In the genomic region with DNA sequence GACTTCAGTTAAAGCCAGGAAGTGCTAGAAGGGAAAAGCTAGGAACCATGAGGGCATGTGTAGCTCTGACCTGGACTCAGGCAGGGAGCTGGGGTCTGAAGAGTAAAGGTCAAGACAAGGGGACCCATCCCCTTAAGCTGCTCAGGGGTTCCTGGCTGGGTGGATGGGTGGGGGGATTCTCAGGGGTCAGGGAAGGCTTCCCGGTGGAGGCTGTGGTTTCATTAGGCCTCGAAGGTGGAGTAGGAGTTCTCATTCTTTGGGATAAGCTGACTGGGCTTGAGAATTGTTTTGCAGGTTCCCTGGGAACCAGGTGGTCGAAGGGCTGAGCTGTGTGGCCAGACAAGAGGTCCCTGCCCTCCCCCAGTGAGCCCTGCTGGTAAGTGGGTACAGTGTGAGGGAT, we compare ENCODE assay signal across 10 cellular contexts. TPM values are rescaled to one million over a fixed set of nuclear protein-coding genes. Genes with fewer than 3 reads are reported as not detected.
DNase-seq lines count a peak whose midpoint lies in the region; ATAC-seq and TF ChIP-seq lines count a peak whose summit lies in the region.
"Had no signal": no experiment of that assay in that cellular context is flagged by ENCODE, and none has a peak within 500 bp of the region (broad histone marks: within the 10 kb centered on the region; RNA-seq: fewer than 3 reads in every experiment).

No MANE protein-coding gene starts in this region.

- H3K4me1 ChIP-seq in CD4-positive, CD25-positive, alpha-beta regulatory T cell (ENCODE audit: control insufficient read depth, insufficient read depth, low read length, poor library complexity, severe bottlenecking): peaks cover 51% of the 10 kb centered on the region

- peak overlapping the region; percentile 33 to 92 (median 69) for H3K27ac Mint-ChIP-seq in CD4-positive, CD25-positive, alpha-beta regulatory T cell
- H3K27ac Mint-ChIP-seq in T-helper 17 cell: peak overlapping the region; percentile 84

- H3K36me3 ChIP-seq in CD4-positive, CD25-positive, alpha-beta regulatory T cell (ENCODE audit: control insufficient read depth, insufficient read depth, low read length): no peaks in the 10 kb centered on the region

- peak overlapping the region; percentile 49 to 86 (median 75) for H3K4me3 Mint-ChIP-seq in CD4-positive, CD25-positive, alpha-beta regulatory T cell
- H3K4me3 Mint-ChIP-seq in T-helper 17 cell: peak overlapping the region; percentile 67

- no peak for ATAC-seq in CD4-positive, CD25-positive, alpha-beta regulatory T cell (ENCODE audit: low read depth in 2 of 2)
- ATAC-seq in T-helper 17 cell: no peak

- H3K9me3 Mint-ChIP-seq in CD4-positive, CD25-positive, alpha-beta regulatory T cell: no peaks in the 10 kb centered on the region

- H3K9me3 ChIP-seq in CD4-positive, CD25-positive, alpha-beta regulatory T cell (ENCODE audit: control insufficient read depth in 2 of 2, low read length in 2 of 2): no peaks in the 10 kb centered on the region
- H3K9me3 ChIP-seq in T-helper 17 cell (ENCODE audit: control insufficient read depth, low read length, poor library complexity, severe bottlenecking): no peaks in the 10 kb centered on the region

- H3K36me3 Mint-ChIP-seq in CD4-positive, CD25-positive, alpha-beta regulatory T cell: peaks cover 4% of the 10 kb centered on the region
- no peaks in the 10 kb centered on the region for H3K36me3 Mint-ChIP-seq in T-helper 17 cell (ENCODE audit: low read depth)

- H3K4me1 Mint-ChIP-seq in CD4-positive, CD25-positive, alpha-beta regulatory T cell: peaks cover 6 to 53% (median 30%) of the 10 kb centered on the region in 4 donors
- peaks cover 31% of the 10 kb centered on the region for H3K4me1 Mint-ChIP-seq in T-helper 17 cell

- peak overlapping the region; percentile 15 for H3K4me3 ChIP-seq in CD4-positive, CD25-positive, alpha-beta regulatory T cell (ENCODE audit: low read depth, low read length)
- H3K4me3 ChIP-seq in fibroblast of the aortic adventitia (ENCODE audit: low read depth, low read length) (peak overlapping the region; percentile 70), skeletal muscle cell (ENCODE audit: low read depth, low read length) (peak overlapping the region; percentile 62)

- peaks cover 7% of the 10 kb centered on the region for H3K27me3 Mint-ChIP-seq in CD4-positive, CD25-positive, alpha-beta regulatory T cell
- no peaks in the 10 kb centered on the region for H3K27me3 Mint-ChIP-seq in T-helper 17 cell

- TF ChIP-seq CTCF in fibroblast of the aortic adventitia (IDR thresholded peaks at IDR 0.05; ENCODE audit: insufficient read depth, low read length): no peak

- no peaks in the 10 kb centered on the region for H3K27me3 ChIP-seq in CD4-positive, CD25-positive, alpha-beta regulatory T cell (ENCODE audit: control insufficient read depth, insufficient read depth, low read length)

- DNase-seq in CD4-positive, CD25-positive, alpha-beta regulatory T cell: no peak
- DNase-seq in T-helper 17 cell (no peak), fibroblast of the aortic adventitia (ENCODE audit: low read depth) (no peak), skeletal muscle cell (ENCODE audit: low read depth) (no peak), AG08395 (ENCODE audit: low spot score) (no peak), NCI-H526 treated with DMSO at 0.1 percent for 48 hours (lab: John Stamatoyannopoulos, UW) (no peak), activated gamma-delta T cell (lab: John Stamatoyannopoulos, UW) (no peak), NCI-H748 treated with DMSO at 0.1 percent for 48 hours (lab: John Stamatoyannopoulos, UW) (no peak)
- DNase-seq: NCI-H345 had no signal

- no peak overlapping the region for H3K27ac ChIP-seq in CD4-positive, CD25-positive, alpha-beta regulatory T cell (ENCODE audit: insufficient read depth, low read length, poor library complexity, severe bottlenecking)

RNA-seq across cellular contexts. Expression of a gene that starts 1.2 kb away (rescaled TPM):
- 1.8 TPM for total RNA-seq in CD4-positive, CD25-positive, alpha-beta regulatory T cell
- polyA plus RNA-seq in CD4-positive, CD25-positive, alpha-beta regulatory T cell: 1 to 10 TPM; 1.5 to 2.6 (median 2.1) TPM
- total RNA-seq in T-helper 17 cell (1 to 10 TPM in 1 of 2 donors, under 1 TPM in 1; 0.90 to 2.1 TPM), fibroblast of the aortic adventitia (ENCODE audit: low replicate concordance) (18.1 and 29.8 TPM in 2 replicates)
- total RNA-seq: osteocyte had no signal

RNA-seq across cellular contexts. Expression of a gene that starts 4.2 kb away (rescaled TPM):
- 77.0 TPM for total RNA-seq in CD4-positive, CD25-positive, alpha-beta regulatory T cell
- 100 to 1,000 TPM; 114 to 263 (median 154) TPM for polyA plus RNA-seq in CD4-positive, CD25-positive, alpha-beta regulatory T cell
- total RNA-seq in T-helper 17 cell (10 to 100 TPM; 43.7 to 96.1 TPM), fibroblast of the aortic adventitia (ENCODE audit: low replicate concordance) (8.0 and 10.2 TPM in 2 replicates)

RNA-seq across cellular contexts. Expression of a gene that starts 4.7 kb away (rescaled TPM):
- 12.7 TPM for total RNA-seq in CD4-positive, CD25-positive, alpha-beta regulatory T cell
- 10 to 100 TPM; 17.9 to 29.0 (median 26.0) TPM for polyA plus RNA-seq in CD4-positive, CD25-positive, alpha-beta regulatory T cell
- 10 to 100 TPM in 1 of 2 donors, 1 to 10 TPM in 1; 9.1 to 10.6 TPM for total RNA-seq in T-helper 17 cell
- total RNA-seq in fibroblast of the aortic adventitia (ENCODE audit: low replicate concordance): 14.8 and 39.5 TPM in 2 replicates

RNA-seq across cellular contexts. Expression of a gene that starts 15.3 kb away (rescaled TPM):
- 60.2 TPM for total RNA-seq in CD4-positive, CD25-positive, alpha-beta regulatory T cell
- polyA plus RNA-seq in CD4-positive, CD25-positive, alpha-beta regulatory T cell: 100 to 1,000 TPM; 143 to 216 (median 165) TPM
- total RNA-seq in T-helper 17 cell (10 to 100 TPM; 47.6 to 59.1 TPM), fibroblast of the aortic adventitia (ENCODE audit: low replicate concordance) (51.2 and 66.8 TPM in 2 replicates)

RNA-seq across cellular contexts. Expression of a gene that starts 55.3 kb away (rescaled TPM):
- 9.0 TPM for total RNA-seq in CD4-positive, CD25-positive, alpha-beta regulatory T cell
- polyA plus RNA-seq in CD4-positive, CD25-positive, alpha-beta regulatory T cell: under 1 TPM in 2 of 4 donors, not detected in 2; 0.17 to 0.26 TPM
- total RNA-seq in T-helper 17 cell (1 to 10 TPM; 5.9 to 9.6 TPM), fibroblast of the aortic adventitia (ENCODE audit: low replicate concordance) (not detected in 2 replicates)

Comparison
In these comparisons a context has a peak if more than half of its experiments do, and no peak if none do; other contexts are left out.
1. H3K4me3 ChIP-seq: peak in every context shown above with its lines; median percentile 70 in fibroblast of the aortic adventitia; 62 in skeletal muscle cell; 15 in CD4-positive, CD25-positive, alpha-beta regulatory T cell.